In the genomic region with DNA sequence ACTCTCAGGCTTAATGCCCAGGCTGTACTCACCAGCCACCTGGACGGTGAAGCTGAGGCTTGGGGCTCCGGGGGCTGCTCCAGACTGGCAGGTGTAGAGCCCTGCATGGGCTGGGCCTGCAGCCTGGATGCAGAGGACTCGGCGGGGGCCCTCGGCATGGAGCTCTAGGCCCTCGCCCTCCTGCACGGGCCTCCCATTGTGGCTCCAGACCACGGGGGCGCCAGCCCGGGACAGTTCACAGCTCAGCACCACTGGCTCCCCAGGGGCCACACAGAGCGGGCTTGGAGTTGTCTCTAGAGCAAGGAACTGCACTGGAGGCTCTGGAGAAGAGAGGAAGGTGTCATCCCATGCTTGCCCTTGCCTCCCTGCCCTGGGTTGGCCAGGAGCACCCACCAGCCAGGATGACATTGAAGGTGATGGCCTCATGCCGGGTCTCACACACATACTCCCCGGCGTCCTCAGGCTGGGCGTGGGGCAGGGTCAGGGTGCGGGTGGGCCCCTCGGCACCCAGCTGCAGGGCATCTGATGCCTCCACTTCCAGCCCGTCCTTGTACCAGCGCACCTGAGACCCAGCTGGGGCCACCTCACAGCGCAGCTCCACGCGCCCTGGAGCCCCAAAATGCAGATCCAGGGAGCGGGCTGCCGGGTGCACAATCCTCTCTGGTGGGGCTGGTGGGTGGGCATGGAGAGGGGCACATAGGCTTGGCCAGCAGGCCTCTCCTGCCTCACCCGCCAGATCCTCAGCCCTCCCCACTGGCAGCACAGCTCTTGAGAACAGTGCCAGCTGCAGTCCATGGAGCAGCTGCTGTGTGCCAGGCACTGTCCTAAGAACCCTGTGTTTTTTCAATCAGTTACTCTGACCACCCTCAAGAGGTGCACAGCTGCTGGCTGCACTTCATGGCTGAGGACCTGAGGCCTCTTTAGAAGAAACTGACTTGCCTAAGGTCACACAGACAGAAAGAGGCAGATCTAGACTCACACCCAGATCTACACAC, we compare ENCODE assay signal across 21 cellular contexts. TPM values are rescaled to one million over a fixed set of nuclear protein-coding genes. Genes with fewer than 3 reads are reported as not detected.
"Had no signal": no experiment of that assay in that cellular context is flagged by ENCODE, and none has a peak within 500 bp of the region (broad histone marks: within the 10 kb centered on the region; RNA-seq: fewer than 3 reads in every experiment).

No MANE protein-coding gene starts in this region.

- H3K36me3 Mint-ChIP-seq: activated naive CD4-positive, alpha-beta T cell treated with anti-CD3 and anti-CD28 coated beads, Interleukin-2, amount 50 U/mL, for 24 hours had no signal

- H3K36me3 ChIP-seq: neutrophil had no signal

- DNase-seq: activated CD4-positive, alpha-beta T cell treated with anti-CD3 and anti-CD28 coated beads for 48 hours; activated CD8-positive, alpha-beta memory T cell treated with anti-CD3 and anti-CD28 coated beads, Interleukin-2, amount 50 U/mL, for 4 hours; activated CD8-positive, alpha-beta T cell treated with anti-CD3 and anti-CD28 coated beads for 36 hours; activated effector memory CD4-positive, alpha-beta T cell treated with anti-CD3 and anti-CD28 coated beads, Interleukin-2, amount 50 U/mL, for 16 hours; activated T-cell treated with anti-CD3 and anti-CD28 coated beads, Interleukin-2, amount 50 U/mL, for 48 hours; amniotic stem cell; cerebellar nuclear complex; effector CD8-positive, alpha-beta T cell; foreskin melanocyte; mammary epithelial cell; SW 1271 had no signal

- H3K9me3 ChIP-seq: neutrophil had no signal

- H3K9me3 Mint-ChIP-seq: activated CD8-positive, alpha-beta T cell treated with anti-CD3 and anti-CD28 coated beads for 36 hours; activated naive CD4-positive, alpha-beta T cell treated with anti-CD3 and anti-CD28 coated beads, Interleukin-2, amount 50 U/mL, for 24 hours; brain; stimulated activated naive CD8-positive, alpha-beta T cell treated with anti-CD3 and anti-CD28 coated beads, Interleukin-15, Interleukin-2, amounts not matched to agents 100 ng/mL and 50 ng/mL, for 24 hours; type B pancreatic cell; WTC11 had no signal

- ATAC-seq: activated CD8-positive, alpha-beta T cell treated with anti-CD3 and anti-CD28 coated beads for 36 hours; left cardiac atrium; WTC11 had no signal

- H3K4me1 Mint-ChIP-seq: activated naive CD4-positive, alpha-beta T cell treated with anti-CD3 and anti-CD28 coated beads, Interleukin-2, amount 50 U/mL, for 24 hours had no signal

- H3K27ac ChIP-seq: neutrophil had no signal

- H3K4me3 Mint-ChIP-seq: activated CD8-positive, alpha-beta T cell treated with anti-CD3 and anti-CD28 coated beads for 36 hours; activated naive CD4-positive, alpha-beta T cell treated with anti-CD3 and anti-CD28 coated beads, Interleukin-2, amount 50 U/mL, for 24 hours; brain; stimulated activated naive CD8-positive, alpha-beta T cell treated with anti-CD3 and anti-CD28 coated beads, Interleukin-15, Interleukin-2, amounts not matched to agents 100 ng/mL and 50 ng/mL, for 24 hours; type B pancreatic cell; WTC11 had no signal

- H3K27ac Mint-ChIP-seq: activated CD8-positive, alpha-beta T cell treated with anti-CD3 and anti-CD28 coated beads for 36 hours; activated naive CD4-positive, alpha-beta T cell treated with anti-CD3 and anti-CD28 coated beads, Interleukin-2, amount 50 U/mL, for 24 hours; stimulated activated naive CD8-positive, alpha-beta T cell treated with anti-CD3 and anti-CD28 coated beads, Interleukin-15, Interleukin-2, amounts not matched to agents 100 ng/mL and 50 ng/mL, for 24 hours; type B pancreatic cell; WTC11 had no signal

- H3K4me3 ChIP-seq: smooth muscle cell had no signal

RNA-seq across cellular contexts. Expression of a gene that starts 13.3 kb away (rescaled TPM):
- total RNA-seq: T-helper 2 cell treated with Interferon-gamma antibody and Interleukin-4, amounts not matched to agents 100 ng/mL and 5 ng/mL, for 36 hours had no signal

RNA-seq across cellular contexts. Expression of a gene that starts 14.0 kb away (rescaled TPM):
- total RNA-seq: activated CD8-positive, alpha-beta T cell treated with anti-CD3 and anti-CD28 coated beads for 36 hours; T-helper 2 cell treated with Interferon-gamma antibody and Interleukin-4, amounts not matched to agents 100 ng/mL and 5 ng/mL, for 36 hours; temporal lobe had no signal
